Comparison of ENCODE assay signal across 16 cellular contexts in genomic region chr4:38802561-38803355, GRCh38. TPM values are rescaled to one million over a fixed set of nuclear protein-coding genes. Genes with fewer than 3 reads are reported as not detected.
A peak's percentile ranks its signal among the peaks of the same experiment; 100 is the strongest.
DNase-seq lines count a peak whose midpoint lies in the region; ATAC-seq lines count a peak whose summit lies in the region.
"Had no signal": no experiment of that assay in that cellular context is flagged by ENCODE, and none has a peak within 500 bp of the region (broad histone marks: within the 10 kb centered on the region; RNA-seq: fewer than 3 reads in every experiment).

No MANE protein-coding gene starts in this region.

- peaks cover 43% of the 10 kb centered on the region for H3K36me3 ChIP-seq in CD4-positive, CD25-positive, alpha-beta regulatory T cell (ENCODE audit: control insufficient read depth, insufficient read depth, low read length)
- H3K36me3 ChIP-seq: colonic mucosa had no signal

- H3K27me3 ChIP-seq in CD4-positive, CD25-positive, alpha-beta regulatory T cell (ENCODE audit: control insufficient read depth, insufficient read depth, low read length), result no peaks in the 10 kb centered on the region
- H3K27me3 ChIP-seq: colonic mucosa had no signal

- H3K4me3 ChIP-seq in CD4-positive, CD25-positive, alpha-beta regulatory T cell (ENCODE audit: low read depth, low read length), result peak overlapping the region; percentile 94
- peak overlapping the region; percentile 2; the same call in 1 of the 2 replicates for H3K4me3 ChIP-seq in GM08714 (ENCODE audit: low read length)

- H3K27ac Mint-ChIP-seq in CD4-positive, CD25-positive, alpha-beta regulatory T cell, result peak overlapping the region in 2 of 3 donors; percentile 72 to 77
- H3K27ac Mint-ChIP-seq in activated T-helper 17 cell treated with anti-CD3 and anti-CD28 coated beads, Interleukin-2, amount 50 U/mL, for 72 hours, result no peak overlapping the region
- H3K27ac Mint-ChIP-seq in naive B cell, result peak overlapping the region; percentile 34 to 99 (median 88)

- peak in 2 of 3 donors; percentile 3 to 41 for DNase-seq in CD4-positive, CD25-positive, alpha-beta regulatory T cell
- DNase-seq in naive B cell (no peak), mucosa of gallbladder (ENCODE audit: low spot score) (no peak), kidney tubule cell (ENCODE audit: low spot score) (no peak), superior temporal gyrus (ENCODE audit: extremely low spot score) (no peak)
- DNase-seq in stimulated activated naive CD4-positive, alpha-beta T cell treated with Interleukin-2 at 50 U/mL for 16 hours (lab: John Stamatoyannopoulos, UW), result no peak
- DNase-seq: activated CD8-positive, alpha-beta memory T cell treated with anti-CD3 and anti-CD28 coated beads for 24 hours; colonic mucosa; GOT3; NCI-H1105 treated with DMSO at 0.1 percent for 48 hours; NCI-H446 treated with DMSO at 0.1 percent for 48 hours had no signal

- H3K27ac ChIP-seq in CD4-positive, CD25-positive, alpha-beta regulatory T cell (ENCODE audit: insufficient read depth, low read length, poor library complexity, severe bottlenecking), result no peak overlapping the region

- H3K4me1 Mint-ChIP-seq in CD4-positive, CD25-positive, alpha-beta regulatory T cell, result peaks cover 18 to 31% (median 25%) of the 10 kb centered on the region in 4 donors
- peaks cover 27% of the 10 kb centered on the region for H3K4me1 Mint-ChIP-seq in activated T-helper 17 cell treated with anti-CD3 and anti-CD28 coated beads, Interleukin-2, amount 50 U/mL, for 72 hours
- H3K4me1 Mint-ChIP-seq in naive B cell, result peaks cover 42 to 65% (median 60%) of the 10 kb centered on the region in 3 donors

- peaks cover 25% of the 10 kb centered on the region for H3K4me1 ChIP-seq in CD4-positive, CD25-positive, alpha-beta regulatory T cell (ENCODE audit: control insufficient read depth, insufficient read depth, low read length, poor library complexity, severe bottlenecking)
- H3K4me1 ChIP-seq: colonic mucosa had no signal

- H3K4me3 Mint-ChIP-seq in CD4-positive, CD25-positive, alpha-beta regulatory T cell, result peak overlapping the region in 3 of 4 donors; percentile 10 to 91 (median 91)
- H3K4me3 Mint-ChIP-seq in activated T-helper 17 cell treated with anti-CD3 and anti-CD28 coated beads, Interleukin-2, amount 50 U/mL, for 72 hours, result peak overlapping the region; percentile 77
- peak overlapping the region; percentile 71 to 99 (median 96) for H3K4me3 Mint-ChIP-seq in naive B cell
- H3K4me3 Mint-ChIP-seq: nephron had no signal

- H3K27me3 Mint-ChIP-seq in CD4-positive, CD25-positive, alpha-beta regulatory T cell, result peaks cover 4% of the 10 kb centered on the region
- H3K27me3 Mint-ChIP-seq in activated T-helper 17 cell treated with anti-CD3 and anti-CD28 coated beads, Interleukin-2, amount 50 U/mL, for 72 hours, result no peaks in the 10 kb centered on the region
- H3K27me3 Mint-ChIP-seq in naive B cell, result no peaks in the 10 kb centered on the region

- ATAC-seq in CD4-positive, CD25-positive, alpha-beta regulatory T cell (ENCODE audit: low read depth in 2 of 2), result no peak
- no peak for ATAC-seq in activated T-helper 17 cell treated with anti-CD3 and anti-CD28 coated beads, Interleukin-2, amount 50 U/mL, for 72 hours (replicated peaks)
- ATAC-seq in naive B cell (ENCODE audit: low read depth in 2 of 2), result no peak
- ATAC-seq: sciatic nerve had no signal

- peaks cover 33 to 45% of the 10 kb centered on the region in 2 experiments for H3K9me3 ChIP-seq in CD4-positive, CD25-positive, alpha-beta regulatory T cell (ENCODE audit: control insufficient read depth in 2 of 2, low read length in 2 of 2)
- H3K9me3 ChIP-seq: colonic mucosa had no signal

- H3K9me3 Mint-ChIP-seq in CD4-positive, CD25-positive, alpha-beta regulatory T cell, result peaks cover 4 to 40% (median 23%) of the 10 kb centered on the region in 7 donors
- peaks cover 17% of the 10 kb centered on the region for H3K9me3 Mint-ChIP-seq in activated T-helper 17 cell treated with anti-CD3 and anti-CD28 coated beads, Interleukin-2, amount 50 U/mL, for 72 hours
- peaks cover 13 to 49% (median 33%) of the 10 kb centered on the region in 7 donors for H3K9me3 Mint-ChIP-seq in naive B cell

- peaks cover 49% of the 10 kb centered on the region for H3K36me3 Mint-ChIP-seq in CD4-positive, CD25-positive, alpha-beta regulatory T cell
- peaks cover 38% of the 10 kb centered on the region for H3K36me3 Mint-ChIP-seq in activated T-helper 17 cell treated with anti-CD3 and anti-CD28 coated beads, Interleukin-2, amount 50 U/mL, for 72 hours (ENCODE audit: low read depth)
- H3K36me3 Mint-ChIP-seq in naive B cell, result peaks cover 48 to 51% of the 10 kb centered on the region in 2 donors

RNA-seq across cellular contexts. Expression of gene TLR1, which starts 1.8 kb away (rescaled TPM):
- total RNA-seq in CD4-positive, CD25-positive, alpha-beta regulatory T cell, result 9.8 TPM
- 10 to 100 TPM in 1 of 4 donors, 1 to 10 TPM in 3; 6.1 to 13.3 (median 7.7) TPM for polyA plus RNA-seq in CD4-positive, CD25-positive, alpha-beta regulatory T cell
- total RNA-seq in activated T-helper 17 cell treated with anti-CD3 and anti-CD28 coated beads, Interleukin-2, amount 50 U/mL, for 72 hours, result 1 to 10 TPM; 2.1 to 5.9 TPM
- polyA plus RNA-seq in naive B cell (ENCODE audit: low read depth in 6 of 6), result 10 to 100 TPM; 30.2 to 53.9 (median 35.7) TPM
- 16.6 TPM for total RNA-seq in mucosa of gallbladder
- total RNA-seq: HT1080 had no signal

RNA-seq across cellular contexts. Expression of gene TLR10, which starts 20.0 kb away (rescaled TPM):
- 0.44 TPM for total RNA-seq in CD4-positive, CD25-positive, alpha-beta regulatory T cell
- under 1 TPM in 2 of 4 donors, not detected in 2; 0.20 to 0.31 TPM for polyA plus RNA-seq in CD4-positive, CD25-positive, alpha-beta regulatory T cell
- under 1 TPM in 1 of 2 donors, not detected in 1; 0.19 TPM for total RNA-seq in activated T-helper 17 cell treated with anti-CD3 and anti-CD28 coated beads, Interleukin-2, amount 50 U/mL, for 72 hours
- 100 to 1,000 TPM in 5 of 6 donors, 10 to 100 TPM in 1; 87.3 to 180 (median 116) TPM for polyA plus RNA-seq in naive B cell (ENCODE audit: low read depth in 6 of 6)
- total RNA-seq in mucosa of gallbladder, result 0.98 TPM
- total RNA-seq: HT1080 had no signal

RNA-seq across cellular contexts. Expression of gene TLR6, which starts 53.9 kb away (rescaled TPM):
- total RNA-seq in CD4-positive, CD25-positive, alpha-beta regulatory T cell, result 2.2 TPM
- polyA plus RNA-seq in CD4-positive, CD25-positive, alpha-beta regulatory T cell, result 1 to 10 TPM in 1 of 4 donors, under 1 TPM in 3; 0.39 to 2.3 (median 0.82) TPM
- total RNA-seq in activated T-helper 17 cell treated with anti-CD3 and anti-CD28 coated beads, Interleukin-2, amount 50 U/mL, for 72 hours, result 1 to 10 TPM; 2.7 to 3.0 TPM
- 1 to 10 TPM; 4.0 to 7.9 (median 6.2) TPM for polyA plus RNA-seq in naive B cell (ENCODE audit: low read depth in 6 of 6)
- 4.3 TPM for total RNA-seq in mucosa of gallbladder

Comparison
In these comparisons a context has a peak if more than half of its experiments do, and no peak if none do; other contexts are left out.
1. DNase-seq: peak in CD4-positive, CD25-positive, alpha-beta regulatory T cell (2 of 3); none in naive B cell (single experiment), mucosa of gallbladder (single experiment), stimulated activated naive CD4-positive, alpha-beta T cell treated with Interleukin-2 at 50 U/mL for 16 hours (single experiment), kidney tubule cell (single experiment) and superior temporal gyrus (single experiment).
2. Peak in every context shown above with its lines, with median percentiles within 50 percentile points of each other: H3K4me3 Mint-ChIP-seq.